8 cellular contexts compared by ENCODE assay signal in genomic region chr5:61599370-61600140, GRCh38.
DNase-seq lines count a peak whose midpoint lies in the region; ATAC-seq and TF ChIP-seq lines count a peak whose summit lies in the region.
"Had no signal": no experiment of that assay in that cellular context is flagged by ENCODE, and none has a peak within 500 bp of the region (broad histone marks: within the 10 kb centered on the region; RNA-seq: fewer than 3 reads in every experiment).

No MANE protein-coding gene starts in this region.

- H3K9me3 ChIP-seq in PC-3 (ENCODE audit: low read length), result no peaks in the 10 kb centered on the region
- no peaks in the 10 kb centered on the region for H3K9me3 ChIP-seq in fibroblast of lung (ENCODE audit: control insufficient read depth, insufficient read depth, low read depth, low read length)
- H3K9me3 ChIP-seq in suprapubic skin, result no peaks in the 10 kb centered on the region
- no peaks in the 10 kb centered on the region for H3K9me3 ChIP-seq in vagina
- H3K9me3 ChIP-seq in spleen, result no peaks in the 10 kb centered on the region

- no peaks in the 10 kb centered on the region for H3F3A ChIP-seq in PC-3 (ENCODE audit: low read length, unreplicated experiment)

- H3K9me2 ChIP-seq in PC-3 (replicated peaks; ENCODE audit: low read length), result no peaks in the 10 kb centered on the region

- H3K27ac ChIP-seq in PC-3 (ENCODE audit: low read length), result no peak overlapping the region
- H3K27ac ChIP-seq in fibroblast of lung (ENCODE audit: insufficient read depth, low read length), result no peak overlapping the region
- no peak overlapping the region for H3K27ac ChIP-seq in suprapubic skin
- H3K27ac ChIP-seq in vagina, result no peak overlapping the region
- H3K27ac ChIP-seq in spleen, result no peak overlapping the region

- H3K4me1 ChIP-seq in PC-3 (ENCODE audit: insufficient read depth, low read length), result peaks cover 12% of the 10 kb centered on the region
- no peaks in the 10 kb centered on the region for H3K4me1 ChIP-seq in fibroblast of lung (ENCODE audit: control insufficient read depth, extremely low read depth, insufficient read depth, low read length)
- peaks cover 19% of the 10 kb centered on the region for H3K4me1 ChIP-seq in suprapubic skin
- H3K4me1 ChIP-seq in vagina, result no peaks in the 10 kb centered on the region
- no peaks in the 10 kb centered on the region for H3K4me1 ChIP-seq in spleen

- H4K20me1 ChIP-seq in PC-3 (ENCODE audit: low read length), result no peaks in the 10 kb centered on the region
- H4K20me1 ChIP-seq in fibroblast of lung (ENCODE audit: control insufficient read depth, extremely low read depth, insufficient read depth, low read length), result no peaks in the 10 kb centered on the region

- WGBS in suprapubic skin, result 55% methylated on average over 5 of the region's 5 CpGs
- WGBS in spleen, 5 donors, result 67 to 73% (median 70%) methylated on average over 5 of the region's 5 CpGs

- peak; percentile 39 for DNase-seq in GM04503 (ENCODE audit: low read depth)
- peak; percentile 71 for DNase-seq in PC-3
- peak; percentile 26 to 34 for DNase-seq in fibroblast of lung (ENCODE audit: low read depth in 2 of 2)
- no peak for DNase-seq in sciatic nerve (ENCODE audit: low spot score)
- DNase-seq in suprapubic skin (ENCODE audit: low spot score in 2 of 2), result no peak
- DNase-seq in vagina (ENCODE audit: extremely low spot score in 2 of 2), result no peak
- DNase-seq in spleen, result no peak
- DNase-seq: mesendoderm had no signal

- TF ChIP-seq POLR2A in suprapubic skin (IDR thresholded peaks at IDR 0.05), result no peak
- TF ChIP-seq POLR2A in vagina (IDR thresholded peaks at IDR 0.05), result no peak
- no peak for TF ChIP-seq POLR2A in spleen (IDR thresholded peaks at IDR 0.05)

- no peak overlapping the region for H3K9ac ChIP-seq in PC-3 (ENCODE audit: low read length)
- H3K9ac ChIP-seq in fibroblast of lung (ENCODE audit: insufficient read depth, low read length), result no peak overlapping the region

- H3K4me3 ChIP-seq in PC-3 (ENCODE audit: low read length) (no peak overlapping the region), fibroblast of lung (replicated peaks in 1 of 4; ENCODE audit: control extremely low read depth in 1 of 4, insufficient read depth in 1 of 4, low read depth in 3 of 4, low read length in 4 of 4) (no peak overlapping the region), suprapubic skin (no peak overlapping the region), vagina (no peak overlapping the region), spleen (no peak overlapping the region)

- TF ChIP-seq EP300 in suprapubic skin (IDR thresholded peaks at IDR 0.05), result no peak

- no peaks in the 10 kb centered on the region for H3K27me3 ChIP-seq in PC-3 (ENCODE audit: low read length)
- H3K27me3 ChIP-seq in fibroblast of lung (ENCODE audit: control insufficient read depth, insufficient read depth, low read length), result peaks cover 10% of the 10 kb centered on the region
- H3K27me3 ChIP-seq in suprapubic skin, result no peaks in the 10 kb centered on the region
- H3K27me3 ChIP-seq in vagina, result no peaks in the 10 kb centered on the region
- no peaks in the 10 kb centered on the region for H3K27me3 ChIP-seq in spleen (replicated peaks in 1 of 7)

- H3K79me2 ChIP-seq in PC-3 (ENCODE audit: low read length) (no peaks in the 10 kb centered on the region), fibroblast of lung (ENCODE audit: control insufficient read depth, insufficient read depth, low read length) (no peaks in the 10 kb centered on the region)

- POLR2A ChIA-PET in PC-3 (lab: Charles Lee; ENCODE audit: unreplicated experiment), result no interaction called here

- H3K4me2 ChIP-seq in PC-3 (ENCODE audit: low read length) (peak overlapping the region; percentile 24), fibroblast of lung (ENCODE audit: extremely low read depth, insufficient read depth, low read length) (no peak overlapping the region)

- ATAC-seq in PC-3, result peak; percentile 88
- peak; percentile 87 for ATAC-seq in sciatic nerve

- intact Hi-C loops in PC-3 (cut with micrococcal nuclease), result no loop called here
- intact Hi-C loops in sciatic nerve (cut with DNase I), result no loop called here
- intact Hi-C loops in vagina (cut with DNase I), result no loop called here
- intact Hi-C loops in spleen (cut with DNase I; ENCODE audit: low total_unique reads), result loop anchor here (5.0 kb wide), 1 partner anchor 447 kb away; no protein-coding TSS in a partner anchor

- H3K36me3 ChIP-seq in PC-3 (ENCODE audit: low read depth, low read length) (no peaks in the 10 kb centered on the region), fibroblast of lung (ENCODE audit: control insufficient read depth, insufficient read depth, low read length) (no peaks in the 10 kb centered on the region), suprapubic skin (no peaks in the 10 kb centered on the region), vagina (no peaks in the 10 kb centered on the region), spleen (no peaks in the 10 kb centered on the region)

- H2AFZ ChIP-seq in PC-3 (ENCODE audit: low read length) (peak overlapping the region; percentile 50; the same call in 1 of the 2 replicates), fibroblast of lung (ENCODE audit: low read length) (peak overlapping the region; percentile 5)

- TF ChIP-seq CTCF in PC-3 (conservative IDR thresholded peaks at IDR 0.05; ENCODE audit: low read depth, low read length), result no peak
- TF ChIP-seq CTCF in fibroblast of lung (conservative IDR thresholded peaks at IDR 0.05 in 1 of 2, IDR thresholded peaks at IDR 0.05 in 1 of 2; ENCODE audit: low read depth in 1 of 2, low read length in 2 of 2), result no peak
- no peak for TF ChIP-seq CTCF in suprapubic skin (IDR thresholded peaks at IDR 0.05)
- TF ChIP-seq CTCF in vagina (IDR thresholded peaks at IDR 0.05), result no peak
- TF ChIP-seq CTCF in spleen (IDR thresholded peaks at IDR 0.05 in 8 of 11, conservative IDR thresholded peaks at IDR 0.05 in 3 of 11), result no peak

- BruUV-seq in PC-3 (replicated peaks; lab: Mats Ljungman, UMichigan), result no TSS peak

- CTCF ChIA-PET in PC-3 (lab: Charles Lee), result no interaction called here

Comparison
In these comparisons a context has a peak if more than half of its experiments do, and no peak if none do; other contexts are left out.
1. DNase-seq: peak in GM04503 (single experiment), PC-3 (single experiment) and fibroblast of lung (2 of 2); none in sciatic nerve (single experiment), suprapubic skin (0 of 2), vagina (0 of 2) and spleen (single experiment).